ENCODE assay signal across 1 cellular context in the genomic region with DNA sequence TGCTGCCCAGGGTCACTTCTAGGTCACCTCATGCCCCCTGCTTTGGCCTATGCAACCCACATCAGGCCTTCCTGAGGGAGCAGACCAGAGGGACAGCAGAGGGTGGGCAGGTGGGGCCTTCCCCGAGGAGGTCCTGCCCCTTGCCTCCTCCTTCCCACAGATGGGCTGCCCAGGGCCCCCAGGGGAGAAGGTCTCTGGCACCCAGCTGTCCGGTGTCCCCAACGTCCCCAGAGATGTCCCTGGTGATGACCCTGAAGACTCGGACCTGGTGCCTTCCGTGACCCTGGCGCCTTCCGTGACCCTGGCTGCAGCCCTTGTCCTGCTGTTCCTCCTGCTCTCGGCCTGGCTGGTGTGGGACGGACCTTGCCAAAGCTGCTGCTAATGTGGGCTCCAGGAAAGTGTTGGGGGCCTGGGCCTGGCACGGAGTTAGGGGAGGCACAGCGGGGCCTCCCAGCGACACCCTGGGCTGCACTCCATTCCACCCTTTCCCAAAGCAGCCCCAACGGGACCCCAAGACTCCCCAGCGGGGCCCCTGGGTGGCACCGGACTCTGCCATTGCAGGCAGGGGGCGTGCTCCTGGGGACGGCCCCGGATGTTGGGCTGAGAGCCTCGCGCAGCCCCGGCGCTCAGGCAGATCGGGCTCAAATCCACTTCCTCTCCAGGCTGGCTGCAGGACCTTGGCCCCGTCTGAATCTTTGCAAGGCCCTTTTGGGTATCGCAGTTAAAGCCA.
A peak's percentile ranks its signal among the peaks of the same experiment; 100 is the strongest.
TF ChIP-seq lines count a peak whose summit lies in the region.

No MANE protein-coding gene starts in this region.

TF ChIP-seq in HepG2, 621 proteins besides CTCF, POLR2A, EP300 and RAD21 (continues in another document):
- TF ChIP-seq ZFP36L1 (CRISPR knock-in tag; IDR thresholded peaks at IDR 0.05) (no peak), MEIS1 (CRISPR knock-in tag; IDR thresholded peaks at IDR 0.05; ENCODE audit: borderline replicate concordance) (no peak), MED1 (CRISPR knock-in tag; IDR thresholded peaks at IDR 0.05) (no peak), ZNF709 (CRISPR knock-in tag; IDR thresholded peaks at IDR 0.05) (no peak), ZNF263 (CRISPR knock-in tag; IDR thresholded peaks at IDR 0.05) (no peak), KLF6 (CRISPR knock-in tag; IDR thresholded peaks at IDR 0.05) (no peak), ETV5 (CRISPR knock-in tag; IDR thresholded peaks at IDR 0.05; ENCODE audit: borderline replicate concordance) (peak; percentile 72), SRY (CRISPR knock-in tag; IDR thresholded peaks at IDR 0.05) (0 out of 2 replicates have a peak, but pooled peaks have one; percentile 30), ZNF83 (CRISPR knock-in tag; IDR thresholded peaks at IDR 0.05; ENCODE audit: borderline replicate concordance) (no peak), GABPA (IDR thresholded peaks at IDR 0.05; ENCODE audit: low read depth, low read length) (peak; percentile 34; the same call in 1 of the 2 replicates), GABPA (CRISPR knock-in tag; IDR thresholded peaks at IDR 0.05; ENCODE audit: low read depth) (peak; percentile 66), ZNF883 (CRISPR knock-in tag; IDR thresholded peaks at IDR 0.05; ENCODE audit: not compliant biosample characterization) (no peak), ZNF296 (CRISPR knock-in tag; conservative IDR thresholded peaks at IDR 0.05) (no peak), KAT2B (IDR thresholded peaks at IDR 0.05; ENCODE audit: borderline replicate concordance, low read depth, low read length) (no peak), KAT7 (CRISPR knock-in tag; IDR thresholded peaks at IDR 0.05; ENCODE audit: borderline replicate concordance) (no peak), MTA3 (CRISPR knock-in tag; IDR thresholded peaks at IDR 0.05) (no peak)
- TF ChIP-seq, protein P1, sequence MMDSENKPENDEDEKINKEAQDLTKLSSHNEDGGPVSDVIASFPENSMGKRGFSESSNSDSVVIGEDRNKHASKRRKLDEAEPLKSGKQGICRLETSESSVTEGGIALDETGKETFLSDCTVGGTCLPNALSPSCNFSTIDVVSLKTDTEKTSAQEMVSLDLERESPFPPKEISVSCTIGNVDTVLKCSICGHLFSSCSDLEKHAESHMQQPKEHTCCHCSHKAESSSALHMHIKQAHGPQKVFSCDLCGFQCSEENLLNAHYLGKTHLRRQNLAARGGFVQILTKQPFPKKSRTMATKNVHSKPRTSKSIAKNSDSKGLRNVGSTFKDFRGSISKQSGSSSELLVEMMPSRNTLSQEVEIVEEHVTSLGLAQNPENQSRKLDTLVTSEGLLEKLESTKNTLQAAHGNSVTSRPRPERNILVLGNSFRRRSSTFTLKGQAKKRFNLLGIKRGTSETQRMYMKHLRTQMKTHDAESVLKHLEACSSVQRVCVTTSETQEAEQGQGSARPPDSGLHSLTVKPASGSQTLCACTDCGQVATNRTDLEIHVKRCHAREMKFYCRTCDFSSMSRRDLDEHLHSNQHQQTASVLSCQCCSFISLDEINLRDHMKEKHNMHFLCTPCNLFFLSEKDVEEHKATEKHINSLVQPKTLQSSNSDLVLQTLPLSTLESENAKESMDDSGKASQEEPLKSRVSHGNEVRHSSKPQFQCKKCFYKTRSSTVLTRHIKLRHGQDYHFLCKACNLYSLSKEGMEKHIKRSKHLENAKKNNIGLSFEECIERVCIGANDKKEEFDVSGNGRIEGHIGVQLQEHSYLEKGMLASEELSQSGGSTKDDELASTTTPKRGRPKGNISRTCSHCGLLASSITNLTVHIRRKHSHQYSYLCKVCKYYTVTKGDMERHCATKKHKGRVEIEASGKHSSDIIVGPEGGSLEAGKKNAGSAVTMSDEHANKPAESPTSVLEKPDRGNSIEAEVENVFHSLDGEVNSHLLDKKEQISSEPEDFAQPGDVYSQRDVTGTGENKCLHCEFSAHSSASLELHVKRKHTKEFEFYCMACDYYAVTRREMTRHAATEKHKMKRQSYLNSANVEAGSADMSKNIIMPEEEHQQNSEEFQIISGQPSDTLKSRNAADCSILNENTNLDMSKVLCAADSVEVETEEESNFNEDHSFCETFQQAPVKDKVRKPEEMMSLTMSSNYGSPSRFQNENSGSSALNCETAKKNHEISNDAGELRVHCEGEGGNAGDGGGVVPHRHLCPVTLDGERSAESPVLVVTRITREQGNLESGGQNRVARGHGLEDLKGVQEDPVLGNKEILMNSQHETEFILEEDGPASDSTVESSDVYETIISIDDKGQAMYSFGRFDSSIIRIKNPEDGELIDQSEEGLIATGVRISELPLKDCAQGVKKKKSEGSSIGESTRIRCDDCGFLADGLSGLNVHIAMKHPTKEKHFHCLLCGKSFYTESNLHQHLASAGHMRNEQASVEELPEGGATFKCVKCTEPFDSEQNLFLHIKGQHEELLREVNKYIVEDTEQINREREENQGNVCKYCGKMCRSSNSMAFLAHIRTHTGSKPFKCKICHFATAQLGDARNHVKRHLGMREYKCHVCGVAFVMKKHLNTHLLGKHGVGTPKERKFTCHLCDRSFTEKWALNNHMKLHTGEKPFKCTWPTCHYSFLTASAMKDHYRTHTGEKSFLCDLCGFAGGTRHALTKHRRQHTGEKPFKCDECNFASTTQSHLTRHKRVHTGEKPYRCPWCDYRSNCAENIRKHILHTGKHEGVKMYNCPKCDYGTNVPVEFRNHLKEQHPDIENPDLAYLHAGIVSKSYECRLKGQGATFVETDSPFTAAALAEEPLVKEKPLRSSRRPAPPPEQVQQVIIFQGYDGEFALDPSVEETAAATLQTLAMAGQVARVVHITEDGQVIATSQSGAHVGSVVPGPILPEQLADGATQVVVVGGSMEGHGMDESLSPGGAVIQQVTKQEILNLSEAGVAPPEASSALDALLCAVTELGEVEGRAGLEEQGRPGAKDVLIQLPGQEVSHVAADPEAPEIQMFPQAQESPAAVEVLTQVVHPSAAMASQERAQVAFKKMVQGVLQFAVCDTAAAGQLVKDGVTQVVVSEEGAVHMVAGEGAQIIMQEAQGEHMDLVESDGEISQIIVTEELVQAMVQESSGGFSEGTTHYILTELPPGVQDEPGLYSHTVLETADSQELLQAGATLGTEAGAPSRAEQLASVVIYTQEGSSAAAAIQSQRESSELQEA (CRISPR knock-in tag; IDR thresholded peaks at IDR 0.05; ENCODE audit: not compliant biosample characterization) = peak; percentile 44
- TF ChIP-seq, protein P2, sequence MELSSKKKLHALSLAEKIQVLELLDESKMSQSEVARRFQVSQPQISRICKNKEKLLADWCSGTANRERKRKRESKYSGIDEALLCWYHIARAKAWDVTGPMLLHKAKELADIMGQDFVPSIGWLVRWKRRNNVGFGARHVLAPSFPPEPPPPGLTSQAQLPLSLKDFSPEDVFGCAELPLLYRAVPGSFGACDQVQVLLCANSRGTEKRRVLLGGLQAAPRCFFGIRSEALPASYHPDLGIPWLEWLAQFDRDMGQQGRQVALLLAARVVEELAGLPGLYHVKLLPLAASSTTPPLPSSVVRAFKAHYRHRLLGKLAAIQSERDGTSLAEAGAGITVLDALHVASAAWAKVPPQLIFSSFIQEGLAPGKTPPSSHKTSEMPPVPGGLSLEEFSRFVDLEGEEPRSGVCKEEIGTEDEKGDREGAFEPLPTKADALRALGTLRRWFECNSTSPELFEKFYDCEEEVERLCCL (CRISPR knock-in tag; IDR thresholded peaks at IDR 0.05; ENCODE audit: borderline replicate concordance) = 0 out of 2 replicates have a peak, but pooled peaks have one; percentile 40
- TF ChIP-seq, protein P3, sequence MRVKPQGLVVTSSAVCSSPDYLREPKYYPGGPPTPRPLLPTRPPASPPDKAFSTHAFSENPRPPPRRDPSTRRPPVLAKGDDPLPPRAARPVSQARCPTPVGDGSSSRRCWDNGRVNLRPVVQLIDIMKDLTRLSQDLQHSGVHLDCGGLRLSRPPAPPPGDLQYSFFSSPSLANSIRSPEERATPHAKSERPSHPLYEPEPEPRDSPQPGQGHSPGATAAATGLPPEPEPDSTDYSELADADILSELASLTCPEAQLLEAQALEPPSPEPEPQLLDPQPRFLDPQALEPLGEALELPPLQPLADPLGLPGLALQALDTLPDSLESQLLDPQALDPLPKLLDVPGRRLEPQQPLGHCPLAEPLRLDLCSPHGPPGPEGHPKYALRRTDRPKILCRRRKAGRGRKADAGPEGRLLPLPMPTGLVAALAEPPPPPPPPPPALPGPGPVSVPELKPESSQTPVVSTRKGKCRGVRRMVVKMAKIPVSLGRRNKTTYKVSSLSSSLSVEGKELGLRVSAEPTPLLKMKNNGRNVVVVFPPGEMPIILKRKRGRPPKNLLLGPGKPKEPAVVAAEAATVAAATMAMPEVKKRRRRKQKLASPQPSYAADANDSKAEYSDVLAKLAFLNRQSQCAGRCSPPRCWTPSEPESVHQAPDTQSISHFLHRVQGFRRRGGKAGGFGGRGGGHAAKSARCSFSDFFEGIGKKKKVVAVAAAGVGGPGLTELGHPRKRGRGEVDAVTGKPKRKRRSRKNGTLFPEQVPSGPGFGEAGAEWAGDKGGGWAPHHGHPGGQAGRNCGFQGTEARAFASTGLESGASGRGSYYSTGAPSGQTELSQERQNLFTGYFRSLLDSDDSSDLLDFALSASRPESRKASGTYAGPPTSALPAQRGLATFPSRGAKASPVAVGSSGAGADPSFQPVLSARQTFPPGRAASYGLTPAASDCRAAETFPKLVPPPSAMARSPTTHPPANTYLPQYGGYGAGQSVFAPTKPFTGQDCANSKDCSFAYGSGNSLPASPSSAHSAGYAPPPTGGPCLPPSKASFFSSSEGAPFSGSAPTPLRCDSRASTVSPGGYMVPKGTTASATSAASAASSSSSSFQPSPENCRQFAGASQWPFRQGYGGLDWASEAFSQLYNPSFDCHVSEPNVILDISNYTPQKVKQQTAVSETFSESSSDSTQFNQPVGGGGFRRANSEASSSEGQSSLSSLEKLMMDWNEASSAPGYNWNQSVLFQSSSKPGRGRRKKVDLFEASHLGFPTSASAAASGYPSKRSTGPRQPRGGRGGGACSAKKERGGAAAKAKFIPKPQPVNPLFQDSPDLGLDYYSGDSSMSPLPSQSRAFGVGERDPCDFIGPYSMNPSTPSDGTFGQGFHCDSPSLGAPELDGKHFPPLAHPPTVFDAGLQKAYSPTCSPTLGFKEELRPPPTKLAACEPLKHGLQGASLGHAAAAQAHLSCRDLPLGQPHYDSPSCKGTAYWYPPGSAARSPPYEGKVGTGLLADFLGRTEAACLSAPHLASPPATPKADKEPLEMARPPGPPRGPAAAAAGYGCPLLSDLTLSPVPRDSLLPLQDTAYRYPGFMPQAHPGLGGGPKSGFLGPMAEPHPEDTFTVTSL (CRISPR knock-in tag; IDR thresholded peaks at IDR 0.05; ENCODE audit: borderline replicate concordance) = no peak
- TF ChIP-seq, protein P4, sequence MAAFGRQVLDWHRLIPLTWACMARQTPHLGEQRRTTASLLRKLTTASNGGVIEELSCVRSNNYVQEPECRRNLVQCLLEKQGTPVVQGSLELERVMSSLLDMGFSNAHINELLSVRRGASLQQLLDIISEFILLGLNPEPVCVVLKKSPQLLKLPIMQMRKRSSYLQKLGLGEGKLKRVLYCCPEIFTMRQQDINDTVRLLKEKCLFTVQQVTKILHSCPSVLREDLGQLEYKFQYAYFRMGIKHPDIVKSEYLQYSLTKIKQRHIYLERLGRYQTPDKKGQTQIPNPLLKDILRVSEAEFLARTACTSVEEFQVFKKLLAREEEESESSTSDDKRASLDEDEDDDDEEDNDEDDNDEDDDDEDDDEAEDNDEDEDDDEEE (CRISPR knock-in tag; IDR thresholded peaks at IDR 0.05) = 0 out of 2 replicates have a peak, but pooled peaks have one; percentile 26
- TF ChIP-seq, protein P5, sequence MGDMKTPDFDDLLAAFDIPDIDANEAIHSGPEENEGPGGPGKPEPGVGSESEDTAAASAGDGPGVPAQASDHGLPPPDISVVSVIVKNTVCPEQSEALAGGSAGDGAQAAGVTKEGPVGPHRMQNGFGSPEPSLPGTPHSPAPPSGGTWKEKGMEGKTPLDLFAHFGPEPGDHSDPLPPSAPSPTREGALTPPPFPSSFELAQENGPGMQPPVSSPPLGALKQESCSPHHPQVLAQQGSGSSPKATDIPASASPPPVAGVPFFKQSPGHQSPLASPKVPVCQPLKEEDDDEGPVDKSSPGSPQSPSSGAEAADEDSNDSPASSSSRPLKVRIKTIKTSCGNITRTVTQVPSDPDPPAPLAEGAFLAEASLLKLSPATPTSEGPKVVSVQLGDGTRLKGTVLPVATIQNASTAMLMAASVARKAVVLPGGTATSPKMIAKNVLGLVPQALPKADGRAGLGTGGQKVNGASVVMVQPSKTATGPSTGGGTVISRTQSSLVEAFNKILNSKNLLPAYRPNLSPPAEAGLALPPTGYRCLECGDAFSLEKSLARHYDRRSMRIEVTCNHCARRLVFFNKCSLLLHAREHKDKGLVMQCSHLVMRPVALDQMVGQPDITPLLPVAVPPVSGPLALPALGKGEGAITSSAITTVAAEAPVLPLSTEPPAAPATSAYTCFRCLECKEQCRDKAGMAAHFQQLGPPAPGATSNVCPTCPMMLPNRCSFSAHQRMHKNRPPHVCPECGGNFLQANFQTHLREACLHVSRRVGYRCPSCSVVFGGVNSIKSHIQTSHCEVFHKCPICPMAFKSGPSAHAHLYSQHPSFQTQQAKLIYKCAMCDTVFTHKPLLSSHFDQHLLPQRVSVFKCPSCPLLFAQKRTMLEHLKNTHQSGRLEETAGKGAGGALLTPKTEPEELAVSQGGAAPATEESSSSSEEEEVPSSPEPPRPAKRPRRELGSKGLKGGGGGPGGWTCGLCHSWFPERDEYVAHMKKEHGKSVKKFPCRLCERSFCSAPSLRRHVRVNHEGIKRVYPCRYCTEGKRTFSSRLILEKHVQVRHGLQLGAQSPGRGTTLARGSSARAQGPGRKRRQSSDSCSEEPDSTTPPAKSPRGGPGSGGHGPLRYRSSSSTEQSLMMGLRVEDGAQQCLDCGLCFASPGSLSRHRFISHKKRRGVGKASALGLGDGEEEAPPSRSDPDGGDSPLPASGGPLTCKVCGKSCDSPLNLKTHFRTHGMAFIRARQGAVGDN (CRISPR knock-in tag; IDR thresholded peaks at IDR 0.05) = peak; percentile 79
- TF ChIP-seq, protein P6, sequence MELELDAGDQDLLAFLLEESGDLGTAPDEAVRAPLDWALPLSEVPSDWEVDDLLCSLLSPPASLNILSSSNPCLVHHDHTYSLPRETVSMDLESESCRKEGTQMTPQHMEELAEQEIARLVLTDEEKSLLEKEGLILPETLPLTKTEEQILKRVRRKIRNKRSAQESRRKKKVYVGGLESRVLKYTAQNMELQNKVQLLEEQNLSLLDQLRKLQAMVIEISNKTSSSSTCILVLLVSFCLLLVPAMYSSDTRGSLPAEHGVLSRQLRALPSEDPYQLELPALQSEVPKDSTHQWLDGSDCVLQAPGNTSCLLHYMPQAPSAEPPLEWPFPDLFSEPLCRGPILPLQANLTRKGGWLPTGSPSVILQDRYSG (CRISPR knock-in tag; IDR thresholded peaks at IDR 0.05) = no peak
- TF ChIP-seq, protein P7, sequence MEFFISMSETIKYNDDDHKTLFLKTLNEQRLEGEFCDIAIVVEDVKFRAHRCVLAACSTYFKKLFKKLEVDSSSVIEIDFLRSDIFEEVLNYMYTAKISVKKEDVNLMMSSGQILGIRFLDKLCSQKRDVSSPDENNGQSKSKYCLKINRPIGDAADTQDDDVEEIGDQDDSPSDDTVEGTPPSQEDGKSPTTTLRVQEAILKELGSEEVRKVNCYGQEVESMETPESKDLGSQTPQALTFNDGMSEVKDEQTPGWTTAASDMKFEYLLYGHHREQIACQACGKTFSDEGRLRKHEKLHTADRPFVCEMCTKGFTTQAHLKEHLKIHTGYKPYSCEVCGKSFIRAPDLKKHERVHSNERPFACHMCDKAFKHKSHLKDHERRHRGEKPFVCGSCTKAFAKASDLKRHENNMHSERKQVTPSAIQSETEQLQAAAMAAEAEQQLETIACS (CRISPR knock-in tag; IDR thresholded peaks at IDR 0.05) = no peak
